Comparison of ENCODE assay signal across 8 cellular contexts in the genomic region with DNA sequence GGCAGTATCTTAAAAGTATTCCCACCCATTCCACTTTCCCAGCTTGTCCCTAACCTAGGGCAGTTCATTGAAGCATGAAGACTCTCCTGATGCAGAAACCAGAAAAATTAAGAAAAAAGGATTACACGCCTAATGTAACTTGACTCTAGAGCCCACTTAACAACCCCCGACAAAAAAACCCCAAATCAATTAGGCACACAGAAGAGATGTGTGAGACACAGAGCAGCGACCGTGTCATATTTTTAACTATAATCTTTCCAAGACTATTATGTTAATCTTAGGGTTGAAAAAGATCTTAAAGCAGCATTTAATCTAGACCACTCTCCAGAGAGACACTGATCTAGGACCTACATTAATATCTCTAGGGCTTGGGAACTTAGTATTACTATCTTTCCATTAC. TPM values are rescaled to one million over a fixed set of nuclear protein-coding genes. Genes with fewer than 3 reads are reported as not detected.
DNase-seq lines count a peak whose midpoint lies in the region; ATAC-seq, FAIRE-seq and TF ChIP-seq lines count a peak whose summit lies in the region.

No MANE protein-coding gene starts in this region.

- no peaks in the 10 kb centered on the region for H3K9me3 ChIP-seq in A549
- H3K9me3 ChIP-seq in GM12878 (replicated peaks; ENCODE audit: control insufficient read depth, insufficient read depth, low read length) = no peaks in the 10 kb centered on the region; the same call in 2 of the 3 replicates
- peaks cover 3% of the 10 kb centered on the region for H3K9me3 ChIP-seq in mesodermal cell (ENCODE audit: control insufficient read depth, low read length)

- H2AFZ ChIP-seq in GM12878 (ENCODE audit: control insufficient read depth, low read depth, low read length) = no peak overlapping the region

- peaks cover 39% of the 10 kb centered on the region for H3K4me1 ChIP-seq in A549
- H3K4me1 ChIP-seq in GM12878 (ENCODE audit: control insufficient read depth, insufficient read depth, low read length) = no peaks in the 10 kb centered on the region
- peaks cover 3% of the 10 kb centered on the region for H3K4me1 ChIP-seq in mesodermal cell (ENCODE audit: control insufficient read depth, insufficient read depth, low read length, poor library complexity, severe bottlenecking)

- TF ChIP-seq CTCF in A549 (IDR thresholded peaks at IDR 0.05) (no peak), HFFc6 (IDR thresholded peaks at IDR 0.05) (no peak), GM12878 (IDR thresholded peaks at IDR 0.05 in 2 of 3, conservative IDR thresholded peaks at IDR 0.05 in 1 of 3; ENCODE audit: control insufficient read depth in 2 of 3, extremely low read depth in 1 of 3, insufficient read depth in 1 of 3, low read depth in 3 of 3, low read length in 3 of 3) (no peak)

- peaks cover 35% of the 10 kb centered on the region for H3K4me1 Mint-ChIP-seq in HFFc6 (ENCODE audit: low read depth)

- no peak for FAIRE-seq in A549 (lab: Jason Lieb, UNC)
- no peak for FAIRE-seq in GM12878 (lab: Jason Lieb, UNC)

- peak overlapping the region; percentile 94 for H3K4me3 Mint-ChIP-seq in HFFc6

- H3K4me3 ChIP-seq in A549 (peak overlapping the region; percentile 91), GM12878 (peak overlapping the region; percentile 84), mesodermal cell (ENCODE audit: extremely low read depth, insufficient read depth, low read length, poor library complexity, severe bottlenecking) (peak overlapping the region; percentile 87)

- POLR2A ChIA-PET in A549 (lab: Yijun Ruan, JAX) (no interaction called here), GM12878 (lab: Charles Lee) (interaction anchor here (0.7 kb wide), 1 partner anchor 27 kb away, joined by 3 read pairs; no protein-coding TSS in a partner anchor), HEK293T (lab: Yijun Ruan, JAX) (no interaction called here)

- RAD21 ChIA-PET in GM12878 (lab: Charles Lee; ENCODE audit: unreplicated experiment) = interaction anchor here (0.7 to 1.8 kb wide), 2 partner anchors 15 to 735 kb away, joined by 4 read pairs; no protein-coding TSS in a partner anchor

- intact Hi-C loops in GM12878 (cut with micrococcal nuclease; ENCODE audit: unreplicated experiment) = loop anchor here (5.0 kb wide), 2 partner anchors 646 to 709 kb away; a partner anchor contains a TSS

- TF ChIP-seq EP300 in A549 (IDR thresholded peaks at IDR 0.05) (no peak), GM12878 (IDR thresholded peaks at IDR 0.05; ENCODE audit: borderline replicate concordance in 1 of 2, control insufficient read depth in 1 of 2, low read depth in 2 of 2, low read length in 2 of 2) (no peak)

- H3K9ac ChIP-seq in GM12878 (ENCODE audit: control insufficient read depth, insufficient read depth, low read length) = peak overlapping the region; percentile 97

- DNase-seq in A549 (ENCODE audit: low read depth in 1 of 2, low spot score in 1 of 2) (no peak), HFFc6 (no peak), GM12878 (ENCODE audit: low read depth, low spot score) (no peak), HEK293T (ENCODE audit: extremely low spot score) (no peak), cerebellar nuclear complex (lab: John Stamatoyannopoulos, UW) (no peak), foreskin melanocyte (no peak)

- CTCF ChIA-PET in A549 (lab: Yijun Ruan, JAX) (interaction anchor here (0.7 to 2.8 kb wide), 2 partner anchors 27 to 28 kb away, joined by 3 to 11 read pairs; no protein-coding TSS in a partner anchor), GM12878 (lab: Yijun Ruan, JAX) (no interaction called here), HEK293T (lab: Yijun Ruan, JAX) (no interaction called here)

- peak overlapping the region; percentile 98 for H3K27ac Mint-ChIP-seq in HFFc6

- H3K27me3 Mint-ChIP-seq in HFFc6 (ENCODE audit: insufficient read depth) = no peaks in the 10 kb centered on the region; the same call in 1 of the 2 replicates

- H3K9me3 Mint-ChIP-seq in HFFc6 = no peaks in the 10 kb centered on the region

- H3K4me2 ChIP-seq in A549 = peak overlapping the region; percentile 81
- peak overlapping the region; percentile 74 for H3K4me2 ChIP-seq in GM12878 (ENCODE audit: control insufficient read depth, insufficient read depth)

- H3K36me3 Mint-ChIP-seq in HFFc6 (ENCODE audit: low read depth) = peaks cover 18% of the 10 kb centered on the region

- H3K79me2 ChIP-seq in GM12878 (ENCODE audit: control insufficient read depth, insufficient read depth, low read length) = peaks cover 64% of the 10 kb centered on the region

- WGBS in A549 (ENCODE audit: missing lambda C conversion rate) = 0% methylated on average over 4 of the region's 4 CpGs
- WGBS in GM12878 (ENCODE audit: insufficient coverage, insufficient replicate concordance, low lambda C conversion rate, missing lambda C conversion rate) = 0% methylated on average over 4 of the region's 4 CpGs
- 0% methylated on average over 1 to 2 of the region's 4 CpGs for WGBS in mesodermal cell (ENCODE audit: insufficient coverage in 2 of 2), 2 experiments

- TF ChIP-seq RAD21 in A549 (conservative IDR thresholded peaks at IDR 0.05 in 1 of 2, IDR thresholded peaks at IDR 0.05 in 1 of 2) (no peak), GM12878 (IDR thresholded peaks at IDR 0.05; ENCODE audit: insufficient read depth, low read depth, low read length) (no peak)

- peak overlapping the region; percentile 98 to 100 for H3K27ac ChIP-seq in A549
- H3K27ac ChIP-seq in GM12878 (ENCODE audit: control insufficient read depth, insufficient read depth) = peak overlapping the region; percentile 97
- H3K27ac ChIP-seq in mesodermal cell (ENCODE audit: low read depth, low read length, severe bottlenecking) = peak overlapping the region; percentile 98

- SMC1A ChIA-PET in GM12878 (lab: Charles Lee; ENCODE audit: uncharacterized antibody, unreplicated experiment) = interaction anchor here (0.9 to 1.0 kb wide), 2 partner anchors 18 to 25 kb away, joined by 3 read pairs; no protein-coding TSS in a partner anchor

- ATAC-seq in A549 = no peak
- no peak for ATAC-seq in GM12878
- ATAC-seq in GM21786 (IDR thresholded peaks at IDR 0.05; ENCODE audit: unreplicated experiment) = no peak

- TF ChIP-seq POLR2A in A549 (IDR thresholded peaks at IDR 0.05; ENCODE audit: low read length) (no peak), GM12878 (IDR thresholded peaks at IDR 0.05; ENCODE audit: low read depth, low read length) (no peak)

- H3K36me3 ChIP-seq in GM12878 (ENCODE audit: control insufficient read depth in 2 of 2, insufficient read depth in 2 of 2, low read length in 1 of 2) = peaks cover 0 to 7% of the 10 kb centered on the region in 2 experiments; a peak in 1 of 4 replicates
- peaks cover 23% of the 10 kb centered on the region for H3K36me3 ChIP-seq in mesodermal cell (ENCODE audit: control insufficient read depth, insufficient read depth, low read length)

- H4K20me1 ChIP-seq in GM12878 (ENCODE audit: control insufficient read depth, insufficient read depth) = peaks cover 6% of the 10 kb centered on the region

- in situ Hi-C loops in GM12878 (cut with MboI) = loop anchor here (10.0 kb wide), 1 partner anchor 644 kb away; a partner anchor contains a TSS

- BruUV-seq in GM12878 (replicated peaks; lab: Mats Ljungman, UMichigan) = TSS peak; percentile 64

- no peaks in the 10 kb centered on the region for H3K27me3 ChIP-seq in GM12878 (replicated peaks in 1 of 2; ENCODE audit: control insufficient read depth in 2 of 2, insufficient read depth in 2 of 2, low read length in 1 of 2)

TF ChIP-seq in A549, 52 proteins besides CTCF, POLR2A, EP300 and RAD21 (continues in another document):
- no peak for TF ChIP-seq HOXB5 (CRISPR knock-in tag; IDR thresholded peaks at IDR 0.05)
- no peak for TF ChIP-seq RFX5 (IDR thresholded peaks at IDR 0.05)
- TF ChIP-seq CHD4 (IDR thresholded peaks at IDR 0.05; ENCODE audit: borderline replicate concordance) = no peak
- TF ChIP-seq NR3C1 (IDR thresholded peaks at IDR 0.05) = no peak

TF ChIP-seq in GM12878, 131 proteins besides CTCF, POLR2A, EP300 and RAD21 (continues in another document):
- TF ChIP-seq SUZ12 (IDR thresholded peaks at IDR 0.05; ENCODE audit: unreplicated experiment) = no peak
- TF ChIP-seq FOXM1 (IDR thresholded peaks at IDR 0.05; ENCODE audit: low read depth, low read length) = no peak
- no peak for TF ChIP-seq SPI1 (IDR thresholded peaks at IDR 0.05; ENCODE audit: borderline replicate concordance, insufficient read depth, low read depth, low read length)

TF ChIP-seq in HEK293T, 16 proteins besides CTCF, POLR2A, EP300 and RAD21 (continues in another document):
- TF ChIP-seq HDGF (IDR thresholded peaks at IDR 0.05; ENCODE audit: borderline replicate concordance) (no peak), BHLHE40 (IDR thresholded peaks at IDR 0.05; ENCODE audit: borderline replicate concordance) (no peak), FOXM1 (IDR thresholded peaks at IDR 0.05; ENCODE audit: borderline replicate concordance) (no peak), ARNT (IDR thresholded peaks at IDR 0.05) (no peak), SUZ12 (IDR thresholded peaks at IDR 0.05) (no peak), FOXK2 (IDR thresholded peaks at IDR 0.05) (no peak), ZNF384 (IDR thresholded peaks at IDR 0.05) (no peak)

RNA-seq across cellular contexts. Expression of a gene that starts 1.3 kb away (rescaled TPM):
- polyA plus RNA-seq in A549 (2011; rRNA removed) (49.7 and 53.4 TPM in 2 replicates), A549 (2017; fragmentation: RNase III; extraction: RNeasy Plus Mini Kit Qiagen cat#74134 plus additional on column Dnase treatment) (47.0 to 52.8 TPM (median 49.3 TPM) in 3 replicates), GM12878 (2011; rRNA removed) (75.3 and 95.4 TPM in 2 replicates), GM12878 (2014; fragmentation: Illumina TruSeq; extraction: Trizol) (83.2 and 101 TPM in 2 replicates), GM12878 (2014; fragmentation: Nextera tagmentation; extraction: Ambion mirVana) (10 to 100 TPM; 18.7 to 22.7 TPM), GM12878 (2014; rRNA removed) (47.2 and 48.9 TPM in 2 replicates), GM12878 (2016; fragmentation: Nextera tagmentation; extraction: Ambion mirVana) (10 to 100 TPM; 25.6 to 28.3 TPM)
- polyA plus RNA-seq in A549 (2012; cell fraction: cytosol; rRNA removed) = 16.6 and 21.1 TPM in 2 replicates
- polyA plus RNA-seq in A549 (2012; cell fraction: nucleus; rRNA removed) = 15.8 and 22.2 TPM in 2 replicates
- 26.9 and 31.0 TPM in 2 replicates for polyA minus RNA-seq in A549 (2011; rRNA and poly(A)+ RNA removed)
- total RNA-seq in HFFc6 (2021; fragmentation: NEBNext Ultra II Directional; extraction: Animal tissue kit (Norgen Biotek cat#: 25700)) = 10 to 100 TPM; 41.3 to 51.8 (median 50.1) TPM
- 167 and 190 TPM in 2 replicates for total RNA-seq in GM12878 (2013; cell fraction: nucleolus; rRNA removed)
- total RNA-seq in GM12878 (2014; rRNA removed) (46.0 and 57.5 TPM in 2 replicates), GM12878 (2014; rRNA removed; fragmentation: Illumina TruSeq; extraction: Trizol) (65.1 and 66.7 TPM in 2 replicates), GM12878 (2021) (47.4 and 65.6 TPM in 2 replicates)
- 32.9 TPM for polyA plus RNA-seq in GM12878 (2011; ENCODE audit: low read depth)
- 25.3 and 27.2 TPM in 2 replicates for polyA plus RNA-seq in GM12878 (2011; cell fraction: cytosol; rRNA removed)
- polyA plus RNA-seq in GM12878 (2011; cell fraction: nucleus; rRNA removed) = 114 and 122 TPM in 2 replicates
- 60.3 and 62.4 TPM in 2 replicates for polyA plus RNA-seq in GM12878 (2012)
- 35.5 and 67.3 TPM in 2 replicates for polyA minus RNA-seq in GM12878 (2011; rRNA and poly(A)+ RNA removed)
- polyA minus RNA-seq in GM12878 (2011; cell fraction: cytosol; rRNA and poly(A)+ RNA removed) = 11.2 and 13.6 TPM in 2 replicates
- polyA minus RNA-seq in GM12878 (2011; cell fraction: nucleus; rRNA and poly(A)+ RNA removed) = 68.1 and 77.6 TPM in 2 replicates
- 69.1 TPM for polyA plus RNA-seq in mesodermal cell (2013, experiment 1 of 2)
- 72.7 TPM for polyA plus RNA-seq in mesodermal cell (2013, experiment 2 of 2)
